In the genomic region with DNA sequence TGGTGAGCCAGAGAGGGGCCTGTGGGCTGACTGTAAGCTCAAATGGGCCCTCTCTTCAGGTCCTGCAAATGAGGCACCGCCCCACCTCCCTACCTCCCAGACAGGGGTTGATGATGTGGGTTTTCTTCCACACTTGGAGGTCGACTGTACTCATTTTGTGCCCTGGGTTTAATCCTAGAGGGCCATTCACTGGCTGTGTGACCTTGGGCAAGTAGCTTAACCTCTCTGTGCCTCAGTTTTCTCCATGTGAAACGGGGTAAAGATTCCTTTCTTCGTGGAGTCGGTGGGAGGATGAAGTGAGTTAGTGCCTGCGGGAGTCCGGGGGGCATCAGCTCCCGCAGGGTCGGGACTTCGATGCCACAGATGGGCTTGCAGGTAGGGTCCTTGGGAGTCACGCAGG, we compare ENCODE assay signal across 2 cellular contexts.
TF ChIP-seq lines count a peak whose summit lies in the region.

No MANE protein-coding gene starts in this region.

TF ChIP-seq in HepG2, 621 proteins besides CTCF, POLR2A, EP300 and RAD21:
- TF ChIP-seq ZFP36 (IDR thresholded peaks at IDR 0.05; ENCODE audit: borderline replicate concordance, low read depth, low read length, partially characterized antibody) (peak; percentile 79), RARA (CRISPR knock-in tag; IDR thresholded peaks at IDR 0.05) (no peak), ZNF768 (CRISPR knock-in tag; IDR thresholded peaks at IDR 0.05) (peak; percentile 99), PAWR (CRISPR knock-in tag; IDR thresholded peaks at IDR 0.05; ENCODE audit: borderline replicate concordance) (no peak), SETDB1 (CRISPR knock-in tag; IDR thresholded peaks at IDR 0.05; ENCODE audit: borderline replicate concordance) (0 out of 2 replicates have a peak, but pooled peaks have one; percentile 17), ZNF572 (CRISPR knock-in tag; IDR thresholded peaks at IDR 0.05) (no peak), ZMYM3 (CRISPR knock-in tag; IDR thresholded peaks at IDR 0.05) (peak; percentile 94), KDM1A (CRISPR knock-in tag; IDR thresholded peaks at IDR 0.05) (peak; percentile 46; the same call in 1 of the 2 replicates), HNRNPLL (IDR thresholded peaks at IDR 0.05; ENCODE audit: low read depth, low read length, poor library complexity, severe bottlenecking) (no peak)
TF ChIP-seq in HepG2: peak in this region for 5.

TF ChIP-seq in GM12878, 131 proteins besides CTCF, POLR2A, EP300 and RAD21:
- TF ChIP-seq, protein P1, sequence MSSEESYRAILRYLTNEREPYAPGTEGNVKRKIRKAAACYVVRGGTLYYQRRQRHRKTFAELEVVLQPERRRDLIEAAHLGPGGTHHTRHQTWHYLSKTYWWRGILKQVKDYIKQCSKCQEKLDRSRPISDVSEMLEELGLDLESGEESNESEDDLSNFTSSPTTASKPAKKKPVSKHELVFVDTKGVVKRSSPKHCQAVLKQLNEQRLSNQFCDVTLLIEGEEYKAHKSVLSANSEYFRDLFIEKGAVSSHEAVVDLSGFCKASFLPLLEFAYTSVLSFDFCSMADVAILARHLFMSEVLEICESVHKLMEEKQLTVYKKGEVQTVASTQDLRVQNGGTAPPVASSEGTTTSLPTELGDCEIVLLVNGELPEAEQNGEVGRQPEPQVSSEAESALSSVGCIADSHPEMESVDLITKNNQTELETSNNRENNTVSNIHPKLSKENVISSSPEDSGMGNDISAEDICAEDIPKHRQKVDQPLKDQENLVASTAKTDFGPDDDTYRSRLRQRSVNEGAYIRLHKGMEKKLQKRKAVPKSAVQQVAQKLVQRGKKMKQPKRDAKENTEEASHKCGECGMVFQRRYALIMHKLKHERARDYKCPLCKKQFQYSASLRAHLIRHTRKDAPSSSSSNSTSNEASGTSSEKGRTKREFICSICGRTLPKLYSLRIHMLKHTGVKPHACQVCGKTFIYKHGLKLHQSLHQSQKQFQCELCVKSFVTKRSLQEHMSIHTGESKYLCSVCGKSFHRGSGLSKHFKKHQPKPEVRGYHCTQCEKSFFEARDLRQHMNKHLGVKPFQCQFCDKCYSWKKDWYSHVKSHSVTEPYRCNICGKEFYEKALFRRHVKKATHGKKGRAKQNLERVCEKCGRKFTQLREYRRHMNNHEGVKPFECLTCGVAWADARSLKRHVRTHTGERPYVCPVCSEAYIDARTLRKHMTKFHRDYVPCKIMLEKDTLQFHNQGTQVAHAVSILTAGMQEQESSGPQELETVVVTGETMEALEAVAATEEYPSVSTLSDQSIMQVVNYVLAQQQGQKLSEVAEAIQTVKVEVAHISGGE (CRISPR knock-in tag; IDR thresholded peaks at IDR 0.05): no peak
- TF ChIP-seq NFXL1 (IDR thresholded peaks at IDR 0.05; ENCODE audit: borderline replicate concordance) (peak; percentile 71), SMARCA5 (IDR thresholded peaks at IDR 0.05) (peak; percentile 29; the same call in 1 of the 2 replicates)
